10 cellular contexts compared by ENCODE assay signal in the genomic region with DNA sequence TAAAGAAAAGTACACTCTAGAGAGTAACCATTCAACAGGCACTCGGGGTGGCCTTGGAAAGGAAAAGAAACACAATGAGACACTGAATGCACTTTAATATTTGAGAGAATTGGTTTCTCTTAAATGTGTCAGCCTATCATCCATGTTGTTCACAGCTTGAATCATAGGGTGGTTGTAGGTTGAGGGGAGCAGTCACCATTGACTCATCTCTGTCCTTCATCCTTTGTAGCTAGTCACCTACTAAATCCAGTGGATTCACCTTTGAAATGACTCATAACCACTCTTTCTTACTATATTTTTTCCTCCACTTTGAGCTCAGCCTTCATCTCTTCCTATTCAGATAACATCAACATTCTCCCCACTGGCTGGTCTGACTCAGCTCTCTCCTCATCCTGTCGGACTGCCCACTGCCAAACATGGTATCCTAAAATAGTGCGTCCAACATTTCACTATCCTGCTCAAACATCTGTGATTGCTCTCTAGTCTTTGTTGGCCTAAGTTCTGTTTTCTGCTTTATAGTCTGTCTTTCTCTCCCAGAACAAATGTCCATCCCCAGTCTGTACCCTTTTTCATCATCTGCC.
DNase-seq lines count a peak whose midpoint lies in the region; FAIRE-seq and TF ChIP-seq lines count a peak whose summit lies in the region.
"Had no signal": no experiment of that assay in that cellular context is flagged by ENCODE, and none has a peak within 500 bp of the region (broad histone marks: within the 10 kb centered on the region; RNA-seq: fewer than 3 reads in every experiment).

No MANE protein-coding gene starts in this region.

- no peak overlapping the region for H2BK20ac ChIP-seq in H1 (ENCODE audit: low read length)

- TF ChIP-seq POLR2A in H1 (IDR thresholded peaks at IDR 0.05; ENCODE audit: control extremely low read depth in 1 of 2, low read depth in 2 of 2, low read length in 2 of 2) (no peak), GM12891 (IDR thresholded peaks at IDR 0.05; ENCODE audit: low read depth, low read length) (no peak)

- CTCF ChIA-PET in SK-N-SH (lab: Yijun Ruan, JAX) (no interaction called here), H1 (lab: Charles Lee; ENCODE audit: partially characterized antibody) (interaction anchor here (0.9 to 1.1 kb wide), 2 partner anchors 9 to 70 kb away, joined by 3 read pairs; no protein-coding TSS in a partner anchor)

- no peak overlapping the region for H3K23ac ChIP-seq in H1 (ENCODE audit: insufficient read length)

- H3K9me2 ChIP-seq in SK-N-SH = no peaks in the 10 kb centered on the region

- peak in 1 of 2 experiments; percentile 91; a peak in 2 of 4 replicates for TF ChIP-seq EP300 in SK-N-SH (IDR thresholded peaks at IDR 0.05; ENCODE audit: borderline replicate concordance in 1 of 2, low read depth in 1 of 2, low read length in 1 of 2)
- TF ChIP-seq EP300 in H1 (IDR thresholded peaks at IDR 0.05; ENCODE audit: borderline replicate concordance in 1 of 2, low read depth in 2 of 2, low read length in 2 of 2) = no peak

- H3K4ac ChIP-seq in H1 (replicated peaks; ENCODE audit: insufficient read length, low read depth, low read length) = no peak overlapping the region

- DNase-seq in activated CD4-positive, alpha-beta T cell treated with anti-CD3 and anti-CD28 coated beads for 24 hours (ENCODE audit: low read depth in 2 of 2) = peak; percentile 13 to 18
- no peak for DNase-seq in activated CD4-positive, alpha-beta T cell treated with anti-CD3 and anti-CD28 coated beads for 1 hour
- no peak for DNase-seq in SK-N-SH
- no peak for DNase-seq in H1 (ENCODE audit: low read depth in 1 of 2, low spot score in 2 of 2)
- peak; percentile 14 to 40 (median 24) for DNase-seq in stimulated activated CD4-positive, alpha-beta T cell treated with anti-CD3 and anti-CD28 coated beads, TNF-alpha, amount 100 ng/mL, for 48 hours (ENCODE audit: low read depth in 3 of 3)
- no peak for DNase-seq in GM12891 (ENCODE audit: insufficient read length, low spot score)
- DNase-seq in DMS79 (lab: John Stamatoyannopoulos, UW) = no peak
- DNase-seq in NCI-H2029 (lab: John Stamatoyannopoulos, UW) = no peak
- DNase-seq: heart left ventricle had no signal

- no peak overlapping the region for H4K91ac ChIP-seq in H1 (replicated peaks; ENCODE audit: insufficient read length, low read length)

- no peak overlapping the region for H3K4me3 ChIP-seq in SK-N-SH (ENCODE audit: low read depth in 2 of 2, low read length in 1 of 2)
- H3K4me3 ChIP-seq in H1 (ENCODE audit: extremely low read depth in 1 of 4, insufficient read depth in 2 of 4, low read depth in 3 of 4, low read length in 4 of 4) = no peak overlapping the region
- H3K4me3 ChIP-seq: heart left ventricle had no signal

- H3F3A ChIP-seq in SK-N-SH (replicated peaks; ENCODE audit: insufficient read depth) = peaks cover 15% of the 10 kb centered on the region

- H3K4me2 ChIP-seq in SK-N-SH = peak overlapping the region; percentile 41
- H3K4me2 ChIP-seq in H1 (ENCODE audit: insufficient read depth in 1 of 2, low read depth in 2 of 2, low read length in 2 of 2) = no peak overlapping the region

- H3K4me1 ChIP-seq in SK-N-SH (ENCODE audit: control insufficient read depth in 1 of 2, insufficient read depth in 2 of 2, low read depth in 1 of 2, low read length in 1 of 2) (peaks cover 0 to 7% of the 10 kb centered on the region in 2 experiments; a peak in 2 of 4 replicates), H1 (replicated peaks in 1 of 4; ENCODE audit: control insufficient read depth in 3 of 4, insufficient read depth in 4 of 4, low read length in 3 of 4) (no peaks in the 10 kb centered on the region)
- H3K4me1 ChIP-seq: heart left ventricle had no signal

- TF ChIP-seq CTCF in SK-N-SH (IDR thresholded peaks at IDR 0.05) (no peak), H1 (IDR thresholded peaks at IDR 0.05; ENCODE audit: control extremely low read depth in 1 of 3, insufficient read depth in 1 of 3, low read depth in 1 of 3, low read length in 3 of 3) (no peak)

- no peak overlapping the region for H4K5ac ChIP-seq in H1 (ENCODE audit: insufficient read length, low read depth, low read length)

- no peak for TF ChIP-seq RAD21 in SK-N-SH (IDR thresholded peaks at IDR 0.05; ENCODE audit: low read length)
- no peak for TF ChIP-seq RAD21 in H1 (IDR thresholded peaks at IDR 0.05 in 1 of 2, conservative IDR thresholded peaks at IDR 0.05 in 1 of 2; ENCODE audit: low read depth in 2 of 2, low read length in 2 of 2)

- H3K9ac ChIP-seq in SK-N-SH = no peak overlapping the region
- no peak overlapping the region for H3K9ac ChIP-seq in H1 (replicated peaks in 1 of 4; ENCODE audit: extremely low read depth in 1 of 4, low read depth in 3 of 4, low read length in 3 of 4)

- no peak overlapping the region for H3K56ac ChIP-seq in H1 (replicated peaks; ENCODE audit: insufficient read length, low read depth, low read length)

- no peaks in the 10 kb centered on the region for H3K27me3 ChIP-seq in SK-N-SH (ENCODE audit: insufficient read depth)
- H3K27me3 ChIP-seq in H1 (replicated peaks in 1 of 4; ENCODE audit: control insufficient read depth in 3 of 4, extremely low read depth in 1 of 4, insufficient read depth in 3 of 4, low read length in 3 of 4) = no peaks in the 10 kb centered on the region
- H3K27me3 ChIP-seq: heart left ventricle had no signal

- H3K79me2 ChIP-seq in SK-N-SH (ENCODE audit: insufficient read depth) = no peaks in the 10 kb centered on the region
- no peaks in the 10 kb centered on the region for H3K79me2 ChIP-seq in H1 (ENCODE audit: control insufficient read depth in 1 of 2, insufficient read depth in 2 of 2, low read length in 2 of 2)

- FAIRE-seq in H1 (lab: Jason Lieb, UNC) (no peak), GM12891 (lab: Jason Lieb, UNC) (no peak)
- FAIRE-seq: A204.1 had no signal

- no peak overlapping the region for H2AK5ac ChIP-seq in H1 (ENCODE audit: low read depth, low read length)

- no peak overlapping the region for H2BK15ac ChIP-seq in H1 (ENCODE audit: low read length)

- no peak overlapping the region for H4K8ac ChIP-seq in H1 (ENCODE audit: extremely low read depth, insufficient read depth, low read length)

- 16% methylated on average over 3 of the region's 3 CpGs for WGBS in SK-N-SH (ENCODE audit: low lambda C conversion rate)
- WGBS in H1 (ENCODE audit: extremely low coverage in 1 of 2, insufficient coverage in 1 of 2, insufficient read length in 1 of 2, insufficient replicate concordance in 2 of 2, low coverage in 1 of 2, low lambda C conversion rate in 2 of 2, missing lambda C conversion rate in 1 of 2), 2 experiments = 93% methylated on average over 3 of the region's 3 CpGs; no CpG with 5 or more reads in 1 of the 2 experiments

- peak overlapping the region in 1 of 2 experiments; percentile 75; a peak in 2 of 4 replicates for H3K27ac ChIP-seq in SK-N-SH (ENCODE audit: low read depth in 2 of 2, low read length in 1 of 2)
- H3K27ac ChIP-seq in H1 (ENCODE audit: low read depth, low read length) = no peak overlapping the region
- H3K27ac ChIP-seq: heart left ventricle had no signal

- POLR2A ChIA-PET in SK-N-SH (lab: Yijun Ruan, JAX) = no interaction called here
- POLR2A ChIA-PET in H1 (lab: Charles Lee; ENCODE audit: partially characterized antibody) = no interaction called here

- H2BK5ac ChIP-seq in H1 (ENCODE audit: low read depth, low read length) = no peak overlapping the region

- H2BK120ac ChIP-seq in H1 (replicated peaks; ENCODE audit: low read depth, low read length) = no peak overlapping the region

- no peaks in the 10 kb centered on the region for H3K23me2 ChIP-seq in H1 (ENCODE audit: low read depth, low read length)

- H2BK12ac ChIP-seq in H1 (ENCODE audit: low read depth, low read length) = no peak overlapping the region

- no peak overlapping the region for H3K18ac ChIP-seq in H1 (ENCODE audit: extremely low read depth, low read length)

- no peaks in the 10 kb centered on the region for H4K20me1 ChIP-seq in SK-N-SH (ENCODE audit: insufficient read depth)
- H4K20me1 ChIP-seq in H1 (replicated peaks in 1 of 2; ENCODE audit: control insufficient read depth in 1 of 2, insufficient read depth in 2 of 2, low read length in 2 of 2) = no peaks in the 10 kb centered on the region

- H3K36me3 ChIP-seq in SK-N-SH (replicated peaks in 1 of 2; ENCODE audit: control insufficient read depth in 1 of 2, insufficient read depth in 2 of 2, low read length in 1 of 2) (no peaks in the 10 kb centered on the region), H1 (ENCODE audit: control insufficient read depth in 2 of 4, insufficient read depth in 4 of 4, low read length in 3 of 4) (no peaks in the 10 kb centered on the region)
- H3K36me3 ChIP-seq: heart left ventricle had no signal

- no peaks in the 10 kb centered on the region for H3K79me1 ChIP-seq in H1 (ENCODE audit: low read depth, low read length)

- H3K14ac ChIP-seq in H1 (ENCODE audit: insufficient read length) = no peak overlapping the region

- H3K9me3 ChIP-seq in SK-N-SH (no peaks in the 10 kb centered on the region), H1 (ENCODE audit: insufficient read depth in 2 of 2, low read depth in 1 of 2, low read length in 1 of 2) (peaks cover 2% of the 10 kb centered on the region in 2 experiments; a peak in 1 of 4 replicates)
- H3K9me3 ChIP-seq: heart left ventricle had no signal

- H2AFZ ChIP-seq in SK-N-SH (ENCODE audit: low read depth) (no peak overlapping the region; the same call in 1 of the 2 replicates), H1 (ENCODE audit: low read length) (0 out of 2 replicates have a peak overlapping the region, but pooled peaks have one; percentile 34)

TF ChIP-seq in SK-N-SH, 30 proteins besides CTCF, POLR2A, EP300 and RAD21 (continues in another document):
- TF ChIP-seq SIN3A (IDR thresholded peaks at IDR 0.05; ENCODE audit: borderline replicate concordance, low read depth, low read length) (no peak), TEAD4 (IDR thresholded peaks at IDR 0.05; ENCODE audit: borderline replicate concordance, insufficient read depth) (peak; percentile 61; the same call in 1 of the 2 replicates), TCF12 (IDR thresholded peaks at IDR 0.05) (peak; percentile 88)

TF ChIP-seq in H1, 55 proteins besides CTCF, POLR2A, EP300 and RAD21 (continues in another document):
- TF ChIP-seq HDAC2 (IDR thresholded peaks at IDR 0.05; ENCODE audit: borderline replicate concordance in 1 of 2, low read depth in 2 of 2, low read length in 2 of 2) (no peak), EZH2 (IDR thresholded peaks at IDR 0.05; ENCODE audit: low read depth, low read length, severe bottlenecking) (no peak)

TF ChIP-seq in GM12891, 5 proteins besides CTCF, POLR2A, EP300 and RAD21:
- TF ChIP-seq PAX5 (IDR thresholded peaks at IDR 0.05; ENCODE audit: insufficient read depth, low read length, severe bottlenecking) (no peak), SPI1 (IDR thresholded peaks at IDR 0.05; ENCODE audit: low read depth, low read length) (no peak), POLR2AphosphoS5 (IDR thresholded peaks at IDR 0.05; ENCODE audit: low read depth, low read length) (no peak)

Comparison
In these comparisons a context has a peak if more than half of its experiments do, and no peak if none do; other contexts are left out.
1. DNase-seq: peak in activated CD4-positive, alpha-beta T cell treated with anti-CD3 and anti-CD28 coated beads for 24 hours (2 of 2) and stimulated activated CD4-positive, alpha-beta T cell treated with anti-CD3 and anti-CD28 coated beads, TNF-alpha, amount 100 ng/mL, for 48 hours (3 of 3); none in activated CD4-positive, alpha-beta T cell treated with anti-CD3 and anti-CD28 coated beads for 1 hour (single experiment), SK-N-SH (single experiment), H1 (0 of 2), GM12891 (single experiment), DMS79 (single experiment) and NCI-H2029 (single experiment).